Comparison of ENCODE assay signal across 17 cellular contexts in genomic region chr13:106815545-106815944, GRCh38.
DNase-seq lines count a peak whose midpoint lies in the region; FAIRE-seq and TF ChIP-seq lines count a peak whose summit lies in the region.
"Had no signal": no experiment of that assay in that cellular context is flagged by ENCODE, and none has a peak within 500 bp of the region (broad histone marks: within the 10 kb centered on the region; RNA-seq: fewer than 3 reads in every experiment).

No MANE protein-coding gene starts in this region.

- H3K79me2 ChIP-seq in H1 (ENCODE audit: control insufficient read depth in 1 of 2, insufficient read depth in 2 of 2, low read length in 2 of 2) (no peaks in the 10 kb centered on the region), MM.1S (ENCODE audit: low read length) (no peaks in the 10 kb centered on the region)

- H3K9me2 ChIP-seq in MM.1S (replicated peaks; ENCODE audit: insufficient read depth, low read length) = no peaks in the 10 kb centered on the region

- H3K4me1 ChIP-seq in H1 (replicated peaks in 1 of 4; ENCODE audit: control insufficient read depth in 3 of 4, insufficient read depth in 4 of 4, low read length in 3 of 4) (peaks cover 2 to 10% (median 9%) of the 10 kb centered on the region in 4 experiments; a peak in 6 of 7 replicates), iPS-20b (ENCODE audit: insufficient read depth, low read length) (peaks cover 18% of the 10 kb centered on the region; the same call in 1 of the 2 replicates), neuronal stem cell (ENCODE audit: control insufficient read depth in 2 of 2, insufficient read depth in 1 of 2, low read depth in 1 of 2, low read length in 2 of 2) (peaks cover 3 to 8% of the 10 kb centered on the region in 2 donors), MM.1S (ENCODE audit: low read length) (no peaks in the 10 kb centered on the region)
- H3K4me1 ChIP-seq in effector memory CD4-positive, alpha-beta T cell (ENCODE audit: control insufficient read depth, insufficient read depth, low read length, poor library complexity, severe bottlenecking) = no peaks in the 10 kb centered on the region

- H3K23me2 ChIP-seq in H1 (ENCODE audit: low read depth, low read length) = no peaks in the 10 kb centered on the region

- H2AFZ ChIP-seq in H1 (ENCODE audit: low read length) = no peak overlapping the region
- peak overlapping the region; percentile 50 for H2AFZ ChIP-seq in neuronal stem cell (ENCODE audit: low read length)
- no peak overlapping the region for H2AFZ ChIP-seq in MM.1S (ENCODE audit: low read length)
- H2AFZ ChIP-seq: GM23248 had no signal

- H3K4me3 ChIP-seq in H7 (ENCODE audit: insufficient read depth, low read depth, low read length) (no peak overlapping the region), H1 (ENCODE audit: extremely low read depth in 1 of 4, insufficient read depth in 2 of 4, low read depth in 3 of 4, low read length in 4 of 4) (no peak overlapping the region; a peak in 1 of 8 replicates), iPS-20b (ENCODE audit: low read length) (peak overlapping the region; percentile 29; the same call in 1 of the 2 replicates), neuronal stem cell (ENCODE audit: low read length in 2 of 2) (no peak overlapping the region), MM.1S (ENCODE audit: low read length) (no peak overlapping the region)
- H3K4me3 ChIP-seq in effector memory CD4-positive, alpha-beta T cell (ENCODE audit: insufficient read depth, low read depth, low read length, poor library complexity, severe bottlenecking) = no peak overlapping the region
- H3K4me3 ChIP-seq: BLaER1 treated with 17β-estradiol and CSF1 and Interleukin-3, amounts not matched to agents 10 nM and 100 nM; GM23248; K562 had no signal

- H4K8ac ChIP-seq in H1 (ENCODE audit: extremely low read depth, insufficient read depth, low read length) (no peak overlapping the region; the same call in 1 of the 2 replicates), neuronal stem cell (ENCODE audit: low read depth, low read length) (no peak overlapping the region)

- no peak overlapping the region for H4K91ac ChIP-seq in H1 (replicated peaks; ENCODE audit: insufficient read length, low read length)
- no peak overlapping the region for H4K91ac ChIP-seq in neuronal stem cell (ENCODE audit: low read depth, low read length, poor library complexity)

- H3K4me2 ChIP-seq in H1 (ENCODE audit: insufficient read depth in 1 of 2, low read depth in 2 of 2, low read length in 2 of 2) (peak overlapping the region; percentile 15 to 48; a peak in 2 of 4 replicates), neuronal stem cell (ENCODE audit: insufficient read depth, low read length, poor library complexity, severe bottlenecking) (no peak overlapping the region), MM.1S (ENCODE audit: low read depth, low read length) (no peak overlapping the region)
- H3K4me2 ChIP-seq: BLaER1 treated with 17β-estradiol and CSF1 and Interleukin-3, amounts not matched to agents 10 nM and 100 nM had no signal

- H3K23ac ChIP-seq in H1 (ENCODE audit: insufficient read length) (no peak overlapping the region), neuronal stem cell (ENCODE audit: low read depth, low read length, poor library complexity) (no peak overlapping the region)

- H3K18ac ChIP-seq in H1 (ENCODE audit: extremely low read depth, low read length) (no peak overlapping the region), neuronal stem cell (ENCODE audit: low read length) (peak overlapping the region; percentile 89)

- 0 out of 2 replicates have a peak overlapping the region, but pooled peaks have one; percentile 86 for H2BK12ac ChIP-seq in H1 (ENCODE audit: low read depth, low read length)
- H2BK12ac ChIP-seq in neuronal stem cell (ENCODE audit: low read length) = peak overlapping the region; percentile 90

- FAIRE-seq in H1 (lab: Jason Lieb, UNC) = peak; percentile 24
- FAIRE-seq: HTR-8/SVneo, K562 had no signal

- H3K9me3 ChIP-seq in H1 (ENCODE audit: insufficient read depth in 2 of 2, low read depth in 1 of 2, low read length in 1 of 2) (no peaks in the 10 kb centered on the region), iPS-20b (ENCODE audit: insufficient read depth, low read depth, low read length) (no peaks in the 10 kb centered on the region), neuronal stem cell (replicated peaks in 1 of 2; ENCODE audit: control insufficient read depth in 2 of 2, insufficient read depth in 1 of 2, low read depth in 1 of 2, low read length in 2 of 2) (no peaks in the 10 kb centered on the region), MM.1S (replicated peaks; ENCODE audit: insufficient read depth, low read length) (no peaks in the 10 kb centered on the region)
- H3K9me3 ChIP-seq in effector memory CD4-positive, alpha-beta T cell (ENCODE audit: control insufficient read depth, low read length) = no peaks in the 10 kb centered on the region
- H3K9me3 ChIP-seq: BLaER1 treated with 17β-estradiol and CSF1 and Interleukin-3, amounts not matched to agents 10 nM and 100 nM had no signal

- H3K27me3 ChIP-seq in H7 (ENCODE audit: control insufficient read depth, insufficient read depth, low read length) (no peaks in the 10 kb centered on the region), H1 (replicated peaks in 1 of 4; ENCODE audit: control insufficient read depth in 3 of 4, extremely low read depth in 1 of 4, insufficient read depth in 3 of 4, low read length in 3 of 4) (no peaks in the 10 kb centered on the region), iPS-20b (ENCODE audit: insufficient read depth, low read length) (no peaks in the 10 kb centered on the region), neuronal stem cell (ENCODE audit: control insufficient read depth in 3 of 3, insufficient read depth in 3 of 3, low read depth in 1 of 3, low read length in 3 of 3) (no peaks in the 10 kb centered on the region), MM.1S (replicated peaks; ENCODE audit: insufficient read depth, low read length) (no peaks in the 10 kb centered on the region)
- H3K27me3 ChIP-seq in effector memory CD4-positive, alpha-beta T cell (replicated peaks; ENCODE audit: control insufficient read depth, insufficient read depth, low read length, poor library complexity, severe bottlenecking) = no peaks in the 10 kb centered on the region
- H3K27me3 ChIP-seq: BLaER1 treated with 17β-estradiol and CSF1 and Interleukin-3, amounts not matched to agents 10 nM and 100 nM had no signal

- H2AK5ac ChIP-seq in H1 (ENCODE audit: low read depth, low read length) = no peak overlapping the region
- no peak overlapping the region for H2AK5ac ChIP-seq in neuronal stem cell (ENCODE audit: low read depth, low read length)

- H3K79me1 ChIP-seq in H1 (ENCODE audit: low read depth, low read length) = no peaks in the 10 kb centered on the region
- H3K79me1 ChIP-seq in neuronal stem cell (ENCODE audit: low read depth, low read length) = no peaks in the 10 kb centered on the region

- peak overlapping the region; percentile 60; the same call in 1 of the 2 replicates for H2BK5ac ChIP-seq in H1 (ENCODE audit: low read depth, low read length)
- no peak overlapping the region for H2BK5ac ChIP-seq in neuronal stem cell (ENCODE audit: low read length)

- TF ChIP-seq CTCF in H1 (IDR thresholded peaks at IDR 0.05; ENCODE audit: control extremely low read depth in 1 of 3, insufficient read depth in 1 of 3, low read depth in 1 of 3, low read length in 3 of 3) (no peak), MM.1S (IDR thresholded peaks at IDR 0.05; ENCODE audit: low read length) (no peak)

- H4K20me1 ChIP-seq in H1 (replicated peaks in 1 of 2; ENCODE audit: control insufficient read depth in 1 of 2, insufficient read depth in 2 of 2, low read length in 2 of 2) (no peaks in the 10 kb centered on the region), MM.1S (ENCODE audit: insufficient read depth, low read length) (no peaks in the 10 kb centered on the region)
- H4K20me1 ChIP-seq: BLaER1 treated with 17β-estradiol and CSF1 and Interleukin-3, amounts not matched to agents 10 nM and 100 nM had no signal

- no peak overlapping the region for H3K27ac ChIP-seq in H1 (ENCODE audit: low read depth, low read length)
- H3K27ac ChIP-seq in iPS-20b (ENCODE audit: low read length) = no peak overlapping the region
- H3K27ac ChIP-seq in neuronal stem cell (replicated peaks; ENCODE audit: low read length) = no peak overlapping the region
- H3K27ac ChIP-seq in MM.1S (ENCODE audit: low read length) = no peak overlapping the region
- H3K27ac ChIP-seq in effector memory CD4-positive, alpha-beta T cell (ENCODE audit: insufficient read depth, low read length, poor library complexity, severe bottlenecking) = no peak overlapping the region
- H3K27ac ChIP-seq: BLaER1 treated with 17β-estradiol and CSF1 and Interleukin-3, amounts not matched to agents 10 nM and 100 nM; GM23248 had no signal

- 0 out of 4 replicates have a peak, but pooled peaks of 1 of the 2 experiments have one; percentile 18 for TF ChIP-seq RAD21 in H1 (IDR thresholded peaks at IDR 0.05 in 1 of 2, conservative IDR thresholded peaks at IDR 0.05 in 1 of 2; ENCODE audit: low read depth in 2 of 2, low read length in 2 of 2)

- no peak overlapping the region for H4K5ac ChIP-seq in H1 (ENCODE audit: insufficient read length, low read depth, low read length)

- no peak overlapping the region for H2BK20ac ChIP-seq in H1 (ENCODE audit: low read length)

- H3F3A ChIP-seq in MM.1S (ENCODE audit: insufficient read depth, low read length) = no peaks in the 10 kb centered on the region

- H3K9ac ChIP-seq in H1 (replicated peaks in 1 of 4; ENCODE audit: extremely low read depth in 1 of 4, low read depth in 3 of 4, low read length in 3 of 4) = no peak overlapping the region
- H3K9ac ChIP-seq in iPS-20b (ENCODE audit: low read depth, low read length) = no peak overlapping the region; the same call in 1 of the 2 replicates
- no peak overlapping the region for H3K9ac ChIP-seq in neuronal stem cell (ENCODE audit: low read depth, low read length, poor library complexity)
- no peak overlapping the region for H3K9ac ChIP-seq in MM.1S (ENCODE audit: low read length)
- H3K9ac ChIP-seq: BLaER1 treated with 17β-estradiol and CSF1 and Interleukin-3, amounts not matched to agents 10 nM and 100 nM; GM23248 had no signal

- no peak for TF ChIP-seq POLR2A in H1 (IDR thresholded peaks at IDR 0.05; ENCODE audit: control extremely low read depth in 1 of 2, low read depth in 2 of 2, low read length in 2 of 2)

- POLR2A ChIA-PET in H1 (lab: Charles Lee; ENCODE audit: partially characterized antibody) = interaction anchor here (0.9 to 1.5 kb wide), 2 partner anchors 16 to 18 kb away, joined by 3 read pairs; no protein-coding TSS in a partner anchor

- WGBS in H1 (ENCODE audit: extremely low coverage in 1 of 2, insufficient coverage in 1 of 2, insufficient read length in 1 of 2, insufficient replicate concordance in 2 of 2, low coverage in 1 of 2, low lambda C conversion rate in 2 of 2, missing lambda C conversion rate in 1 of 2), 2 experiments = 23% methylated on average over 1 of the region's 1 CpG; no CpG with 5 or more reads in 1 of the 2 experiments
- whole genome bisulfite sequencing in neuronal stem cell (ENCODE audit: extremely low coverage in 2 of 2, insufficient read length in 2 of 2, insufficient replicate concordance in 1 of 2), 2 donors = no CpG with 5 or more reads among the region's 1 CpG

- H3K56ac ChIP-seq in H1 (replicated peaks; ENCODE audit: insufficient read length, low read depth, low read length) = no peak overlapping the region

- CTCF ChIA-PET in H1 (lab: Charles Lee; ENCODE audit: partially characterized antibody) = interaction anchor here (0.7 to 1.2 kb wide), 3 partner anchors 9 to 195 kb away, joined by 3 to 4 read pairs (median 3); no protein-coding TSS in a partner anchor

- no peak overlapping the region for H2BK15ac ChIP-seq in H1 (ENCODE audit: low read length)
- H2BK15ac ChIP-seq in neuronal stem cell (ENCODE audit: low read length) = no peak overlapping the region

- DNase-seq in H7 (peak; percentile 64), H1 (ENCODE audit: low read depth in 1 of 2, low spot score in 2 of 2) (no peak), neuronal stem cell (ENCODE audit: low spot score) (no peak), MM.1S (no peak)
- no peak for DNase-seq in activated naive CD4-positive, alpha-beta T cell treated with anti-CD3 and anti-CD28 coated beads, Interleukin-2, amount 50 U/mL, for 16 hours
- no peak for DNase-seq in effector memory CD4-positive, alpha-beta T cell
- DNase-seq: ACHN; CD4-positive, CD25-positive, alpha-beta regulatory T cell; DMS53; GF-D8; GM23248; HCEC 1CT; HFFc6 had no signal

- H3K36me3 ChIP-seq in H7 (replicated peaks; ENCODE audit: control insufficient read depth, insufficient read depth, low read length) (no peaks in the 10 kb centered on the region), H1 (ENCODE audit: control insufficient read depth in 2 of 4, insufficient read depth in 4 of 4, low read length in 3 of 4) (no peaks in the 10 kb centered on the region), iPS-20b (ENCODE audit: insufficient read depth, low read depth, low read length) (no peaks in the 10 kb centered on the region), neuronal stem cell (replicated peaks in 1 of 2; ENCODE audit: control insufficient read depth in 2 of 2, insufficient read depth in 2 of 2, low read length in 2 of 2) (no peaks in the 10 kb centered on the region), MM.1S (replicated peaks; ENCODE audit: insufficient read depth, low read length) (no peaks in the 10 kb centered on the region)
- H3K36me3 ChIP-seq in effector memory CD4-positive, alpha-beta T cell (ENCODE audit: control insufficient read depth, insufficient read depth, low read length) = no peaks in the 10 kb centered on the region
- H3K36me3 ChIP-seq: BLaER1 treated with 17β-estradiol and CSF1 and Interleukin-3, amounts not matched to agents 10 nM and 100 nM had no signal

- H3K4ac ChIP-seq in H1 (replicated peaks; ENCODE audit: insufficient read length, low read depth, low read length) (no peak overlapping the region), neuronal stem cell (ENCODE audit: low read length) (no peak overlapping the region)

- no peak overlapping the region for H3K14ac ChIP-seq in H1 (ENCODE audit: insufficient read length)
- no peak overlapping the region for H3K14ac ChIP-seq in neuronal stem cell (ENCODE audit: low read length)

- H2BK120ac ChIP-seq in H1 (replicated peaks; ENCODE audit: low read depth, low read length) = peak overlapping the region; percentile 88
- no peak overlapping the region for H2BK120ac ChIP-seq in neuronal stem cell (ENCODE audit: low read depth, low read length)

- TF ChIP-seq EP300 in H1 (IDR thresholded peaks at IDR 0.05; ENCODE audit: borderline replicate concordance in 1 of 2, low read depth in 2 of 2, low read length in 2 of 2) = no peak; a peak in 1 of 3 replicates

Comparison
In these comparisons a context has a peak if more than half of its experiments do, and no peak if none do; other contexts are left out.
1. H3K4me2 ChIP-seq: peak in H1 (2 of 2); none in neuronal stem cell (single experiment) and MM.1S (single experiment).